1 cellular context compared by ENCODE assay signal in genomic region chr10:100359030-100359432, GRCh38.
A peak's percentile ranks its signal among the peaks of the same experiment; 100 is the strongest.
TF ChIP-seq lines count a peak whose summit lies in the region.

No MANE protein-coding gene starts in this region.

TF ChIP-seq in HepG2, 621 proteins besides CTCF, POLR2A, EP300 and RAD21 (continued from another document and continues in another):
- TF ChIP-seq BCL6 (CRISPR knock-in tag; IDR thresholded peaks at IDR 0.05) (no peak), ARID5B (CRISPR knock-in tag; IDR thresholded peaks at IDR 0.05) (0 out of 2 replicates have a peak, but pooled peaks have one; percentile 38), ZNF572 (CRISPR knock-in tag; IDR thresholded peaks at IDR 0.05) (no peak), KDM2A (CRISPR knock-in tag; IDR thresholded peaks at IDR 0.05; ENCODE audit: borderline replicate concordance, low read depth) (0 out of 2 replicates have a peak, but pooled peaks have one; percentile 3), CENPT (CRISPR knock-in tag; IDR thresholded peaks at IDR 0.05; ENCODE audit: low read depth) (no peak), SOX6 (IDR thresholded peaks at IDR 0.05) (no peak), SOX6 (CRISPR knock-in tag; IDR thresholded peaks at IDR 0.05) (peak; percentile 85), ZBTB7B (CRISPR knock-in tag; IDR thresholded peaks at IDR 0.05) (0 out of 2 replicates have a peak, but pooled peaks have one; percentile 20), ZNF639 (CRISPR knock-in tag; conservative IDR thresholded peaks at IDR 0.05) (no peak), FOXK2 (IDR thresholded peaks at IDR 0.05) (0 out of 2 replicates have a peak, but pooled peaks have one; percentile 8), ZNF501 (CRISPR knock-in tag; IDR thresholded peaks at IDR 0.05) (no peak), TFE3 (CRISPR knock-in tag; IDR thresholded peaks at IDR 0.05) (peak; percentile 44; the same call in 1 of the 2 replicates), ZNF777 (CRISPR knock-in tag; IDR thresholded peaks at IDR 0.05) (no peak), ELK4 (CRISPR knock-in tag; IDR thresholded peaks at IDR 0.05; ENCODE audit: borderline replicate concordance) (no peak), ZNF225 (CRISPR knock-in tag; IDR thresholded peaks at IDR 0.05) (no peak), SRSF1 (optimal IDR thresholded peaks at IDR 0.05; ENCODE audit: low read depth, low read length) (no peak), SSRP1 (CRISPR knock-in tag; IDR thresholded peaks at IDR 0.05) (no peak), JDP2 (CRISPR knock-in tag; IDR thresholded peaks at IDR 0.05; ENCODE audit: borderline replicate concordance) (no peak), FOXP4 (CRISPR knock-in tag; IDR thresholded peaks at IDR 0.05) (peak; percentile 61; the same call in 1 of the 2 replicates), KLF16 (CRISPR knock-in tag; IDR thresholded peaks at IDR 0.05) (no peak), ZBTB4 (CRISPR knock-in tag; IDR thresholded peaks at IDR 0.05; ENCODE audit: borderline replicate concordance) (no peak), NCOA5 (CRISPR knock-in tag; IDR thresholded peaks at IDR 0.05) (no peak), ATF2 (CRISPR knock-in tag; IDR thresholded peaks at IDR 0.05) (no peak), SOX5 (CRISPR knock-in tag; IDR thresholded peaks at IDR 0.05; ENCODE audit: borderline replicate concordance) (peak; percentile 83), ZEB1 (IDR thresholded peaks at IDR 0.05; ENCODE audit: insufficient replicate concordance, low read depth) (no peak), NR2F6 (IDR thresholded peaks at IDR 0.05) (peak; percentile 43; the same call in 1 of the 2 replicates), NR2F6 (CRISPR knock-in tag; IDR thresholded peaks at IDR 0.05) (no peak; the same call in 1 of the 2 replicates), CREB3 (CRISPR knock-in tag; IDR thresholded peaks at IDR 0.05) (no peak), GPN1 (CRISPR knock-in tag; IDR thresholded peaks at IDR 0.05; ENCODE audit: borderline replicate concordance) (no peak), SAP130 (CRISPR knock-in tag; IDR thresholded peaks at IDR 0.05; ENCODE audit: low read depth) (0 out of 2 replicates have a peak, but pooled peaks have one; percentile 22), ZNF644 (CRISPR knock-in tag; IDR thresholded peaks at IDR 0.05; ENCODE audit: low read depth) (no peak), ETV5 (CRISPR knock-in tag; IDR thresholded peaks at IDR 0.05; ENCODE audit: borderline replicate concordance) (peak; percentile 24; the same call in 1 of the 2 replicates), ZNF280B (CRISPR knock-in tag; IDR thresholded peaks at IDR 0.05; ENCODE audit: borderline replicate concordance) (no peak), HOXA3 (CRISPR knock-in tag; IDR thresholded peaks at IDR 0.05) (no peak), ZNF569 (CRISPR knock-in tag; IDR thresholded peaks at IDR 0.05; ENCODE audit: borderline replicate concordance) (no peak), TOE1 (CRISPR knock-in tag; IDR thresholded peaks at IDR 0.05) (no peak), ZBTB10 (CRISPR knock-in tag; IDR thresholded peaks at IDR 0.05; ENCODE audit: borderline replicate concordance) (no peak), NONO (IDR thresholded peaks at IDR 0.05) (no peak), NONO (CRISPR knock-in tag; conservative IDR thresholded peaks at IDR 0.05) (no peak), RBFOX2 (IDR thresholded peaks at IDR 0.05; ENCODE audit: low read depth, low read length) (peak; percentile 65), EZH2 (conservative IDR thresholded peaks at IDR 0.05; ENCODE audit: low read depth, low read length) (no peak), ZBTB1 (CRISPR knock-in tag; IDR thresholded peaks at IDR 0.05; ENCODE audit: borderline replicate concordance) (no peak), GZF1 (CRISPR knock-in tag; IDR thresholded peaks at IDR 0.05) (no peak)
